Comparison of ENCODE assay signal across 32 cellular contexts in genomic region chr1:15123925-15124324, GRCh38. TPM values are rescaled to one million over a fixed set of nuclear protein-coding genes. Genes with fewer than 3 reads are reported as not detected.
"Had no signal": no experiment of that assay in that cellular context is flagged by ENCODE, and none has a peak within 500 bp of the region (broad histone marks: within the 10 kb centered on the region; RNA-seq: fewer than 3 reads in every experiment).

No MANE protein-coding gene starts in this region.

- H3K27ac Mint-ChIP-seq: activated B cell treated with CpG ODN at 0.5 μM for 24 hours; activated CD8-positive, alpha-beta T cell treated with anti-CD3 and anti-CD28 coated beads for 36 hours; activated naive CD8-positive, alpha-beta T cell; activated T-helper 17 cell treated with anti-CD3 and anti-CD28 coated beads, Interleukin-2, amount 50 U/mL, for 72 hours; dendritic cell treated with granulocyte-macrophage colony-stimulating factor and Interleukin-4, amounts not matched to agents 40 ng/mL and 50 ng/mL, for 4 days; T-helper 17 cell; T-helper 2 cell treated with Interferon-gamma antibody and Interleukin-4, amounts not matched to agents 5 μg/mL and 100 μg/mL, for 36 hours had no signal

- H3K4me3 Mint-ChIP-seq: activated B cell treated with CpG ODN at 0.5 μM for 24 hours; activated CD8-positive, alpha-beta T cell treated with anti-CD3 and anti-CD28 coated beads for 36 hours; activated naive CD8-positive, alpha-beta T cell; activated T-cell treated with anti-CD3 and anti-CD28 coated beads, Interleukin-2, amount 50 U/mL, for 4 hours; activated T-helper 17 cell treated with anti-CD3 and anti-CD28 coated beads, Interleukin-2, amount 50 U/mL, for 72 hours; central memory CD8-positive, alpha-beta T cell; dendritic cell treated with granulocyte-macrophage colony-stimulating factor and Interleukin-4, amounts not matched to agents 40 ng/mL and 50 ng/mL, for 4 days; T-helper 17 cell; T-helper 2 cell treated with Interferon-gamma antibody and Interleukin-4, amounts not matched to agents 5 μg/mL and 100 μg/mL, for 36 hours had no signal

- DNase-seq: activated B cell treated with CpG ODN at 0.5 μM for 24 hours; activated CD4-positive, alpha-beta T cell treated with anti-CD3 and anti-CD28 coated beads for 48 hours; activated CD4-positive, alpha-beta T cell treated with anti-CD3 and anti-CD28 coated beads, Interleukin-2, amount 50 U/mL, for 1 hour; activated CD4-positive, alpha-beta T cell treated with anti-CD3 and anti-CD28 coated beads, Interleukin-2, amount 50 U/mL, for 48 hours; activated CD8-positive, alpha-beta memory T cell treated with anti-CD3 and anti-CD28 coated beads for 24 hours; activated CD8-positive, alpha-beta T cell treated with anti-CD3 and anti-CD28 coated beads for 36 hours; activated effector memory CD4-positive, alpha-beta T cell treated with Interleukin-2 at 50 U/mL for 16 hours; activated gamma-delta T cell treated with Interleukin-2 at 50 U/mL for 16 hours; activated naive CD4-positive, alpha-beta T cell treated with anti-CD3 and anti-CD28 coated beads, Interleukin-2, amount 50 U/mL, for 16 hours; activated naive CD4-positive, alpha-beta T cell treated with Interleukin-2 at 50 U/mL for 16 hours; activated T-cell treated with anti-CD3 and anti-CD28 coated beads, Interleukin-2, amount 50 U/mL, for 4 hours; amniotic stem cell; anterior cingulate cortex; brain microvascular endothelial cell; dorsolateral prefrontal cortex; effector memory CD4-positive, alpha-beta T cell; erythroblast; foreskin keratinocyte; gastrocnemius medialis; glutamatergic neuron; T-helper 17 cell; T1000 had no signal

- H3K4me1 ChIP-seq: esophagus muscularis mucosa, foreskin keratinocyte, gastrocnemius medialis, heart right ventricle had no signal

- H3K36me3 ChIP-seq: brain microvascular endothelial cell, esophagus muscularis mucosa, gastrocnemius medialis, heart right ventricle, WERI-Rb-1 had no signal

- H3K4me3 ChIP-seq: coronary artery, dorsolateral prefrontal cortex, esophagus muscularis mucosa, gastrocnemius medialis, heart right ventricle had no signal

- H3K9me3 Mint-ChIP-seq: activated B cell treated with CpG ODN at 0.5 μM for 24 hours; activated CD8-positive, alpha-beta T cell treated with anti-CD3 and anti-CD28 coated beads for 36 hours; activated T-cell treated with anti-CD3 and anti-CD28 coated beads, Interleukin-2, amount 50 U/mL, for 4 hours; activated T-helper 17 cell treated with anti-CD3 and anti-CD28 coated beads, Interleukin-2, amount 50 U/mL, for 72 hours; central memory CD8-positive, alpha-beta T cell; dendritic cell treated with granulocyte-macrophage colony-stimulating factor and Interleukin-4, amounts not matched to agents 40 ng/mL and 50 ng/mL, for 4 days; T-helper 2 cell treated with Interferon-gamma antibody and Interleukin-4, amounts not matched to agents 5 μg/mL and 100 μg/mL, for 36 hours had no signal

- H3K9me3 ChIP-seq: esophagus muscularis mucosa, gastrocnemius medialis, heart right ventricle had no signal

- H3K27me3 ChIP-seq: dorsolateral prefrontal cortex, esophagus muscularis mucosa, foreskin keratinocyte, gastrocnemius medialis had no signal

- H3K27ac ChIP-seq: brain microvascular endothelial cell, coronary artery, dorsolateral prefrontal cortex, esophagus muscularis mucosa, foreskin keratinocyte, gastrocnemius medialis, heart right ventricle, WERI-Rb-1 had no signal

- H3K4me1 Mint-ChIP-seq: activated B cell treated with CpG ODN at 0.5 μM for 24 hours; activated T-helper 17 cell treated with anti-CD3 and anti-CD28 coated beads, Interleukin-2, amount 50 U/mL, for 72 hours; central memory CD8-positive, alpha-beta T cell; T-helper 17 cell had no signal

- H3K36me3 Mint-ChIP-seq: activated naive CD8-positive, alpha-beta T cell had no signal

- ATAC-seq: activated CD4-positive, CD25-positive, alpha-beta regulatory T cell treated with anti-CD3 and anti-CD28 coated beads, Interleukin-2, amount 50 U/mL, for 24 hours; activated CD8-positive, alpha-beta T cell treated with anti-CD3 and anti-CD28 coated beads for 36 hours; activated T-cell treated with anti-CD3 and anti-CD28 coated beads, Interleukin-2, amount 50 U/mL, for 4 hours; activated T-helper 17 cell treated with anti-CD3 and anti-CD28 coated beads, Interleukin-2, amount 50 U/mL, for 72 hours; foreskin keratinocyte; gastrocnemius medialis; T-helper 17 cell had no signal

- H3K27me3 Mint-ChIP-seq: activated T-helper 17 cell treated with anti-CD3 and anti-CD28 coated beads, Interleukin-2, amount 50 U/mL, for 72 hours had no signal

RNA-seq across cellular contexts. Expression of gene TMEM51, which starts 29.6 kb away (rescaled TPM):
- total RNA-seq: activated B cell treated with CpG ODN at 0.5 μM for 24 hours; activated CD8-positive, alpha-beta T cell treated with anti-CD3 and anti-CD28 coated beads for 36 hours; activated T-helper 17 cell treated with anti-CD3 and anti-CD28 coated beads, Interleukin-2, amount 50 U/mL, for 72 hours; T-helper 17 cell had no signal
